2 cellular contexts compared by ENCODE assay signal in the genomic region with DNA sequence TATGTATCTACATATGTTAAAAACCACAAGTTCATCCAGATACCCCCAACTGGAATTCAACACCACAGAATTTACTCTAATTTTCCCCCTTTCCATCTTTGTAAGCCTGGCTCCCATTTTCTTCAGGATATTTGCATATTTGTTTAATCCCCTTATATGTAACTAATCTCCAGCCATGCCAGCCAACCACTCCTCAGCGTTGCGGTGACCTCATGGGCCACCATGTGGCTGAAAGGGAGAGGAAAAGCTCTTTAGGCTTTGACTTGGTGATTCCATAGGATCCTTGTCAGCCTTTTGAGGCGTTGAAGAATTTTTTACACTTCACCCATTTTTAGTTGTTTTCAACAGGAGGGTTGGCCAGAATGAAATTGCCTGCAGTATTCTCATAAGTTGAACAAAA.
TF ChIP-seq lines count a peak whose summit lies in the region.

No MANE protein-coding gene starts in this region.

TF ChIP-seq in HepG2, 621 proteins besides CTCF, POLR2A, EP300 and RAD21:
- TF ChIP-seq ZNF776 (CRISPR knock-in tag; IDR thresholded peaks at IDR 0.05) (no peak), STAG1 (CRISPR knock-in tag; IDR thresholded peaks at IDR 0.05) (peak; percentile 18; the same call in 1 of the 2 replicates)

TF ChIP-seq in HEK293T, 16 proteins besides CTCF, POLR2A, EP300 and RAD21:
- TF ChIP-seq FOXK2 (IDR thresholded peaks at IDR 0.05) (no peak), FOXA1 (IDR thresholded peaks at IDR 0.05) (no peak), HDGF (IDR thresholded peaks at IDR 0.05; ENCODE audit: borderline replicate concordance) (no peak)
